Comparison of ENCODE assay signal across 8 cellular contexts in genomic region chr9:120714088-120714845, GRCh38. TPM values are rescaled to one million over a fixed set of nuclear protein-coding genes. Genes with fewer than 3 reads are reported as not detected.
A peak's percentile ranks its signal among the peaks of the same experiment; 100 is the strongest.
DNase-seq lines count a peak whose midpoint lies in the region; ATAC-seq and TF ChIP-seq lines count a peak whose summit lies in the region.

Gene MEGF9, minus strand, starts transcription at chr9:120714470. Its CDS starts 112 bp downstream, at chr9:120714358.

- peak; percentile 95 for ATAC-seq in HG02763 (IDR thresholded peaks at IDR 0.05; ENCODE audit: unreplicated experiment)
- ATAC-seq in activated naive CD8-positive, alpha-beta T cell treated with anti-CD3 and anti-CD28 coated beads, Interleukin-2, amount 50 U/mL, for 24 hours, result peak; percentile 98

- H3K4me3 ChIP-seq in GM12875 (ENCODE audit: low read depth, low read length) (peak within 1 kb of the TSS; percentile 80), SU-DHL-6 (ENCODE audit: insufficient read depth, low read length, poor library complexity, severe bottlenecking) (peak within 1 kb of the TSS; percentile 53), cardiac muscle cell (peak within 1 kb of the TSS; percentile 60), parathyroid adenoma (ENCODE audit: low read depth, low read length) (peak within 1 kb of the TSS; percentile 73), tibial artery (peak within 1 kb of the TSS; percentile 87 to 91)

- no peaks in the 10 kb centered on the region for H3K9me3 ChIP-seq in SU-DHL-6 (ENCODE audit: insufficient read depth, low read length)
- no peaks in the 10 kb centered on the region for H3K9me3 ChIP-seq in cardiac muscle cell (ENCODE audit: low read depth)
- H3K9me3 ChIP-seq in parathyroid adenoma (ENCODE audit: control insufficient read depth, low read length), result no peaks in the 10 kb centered on the region
- no peaks in the 10 kb centered on the region for H3K9me3 ChIP-seq in tibial artery

- intact Hi-C loops in tibial artery (cut with DNase I; ENCODE audit: low total_unique reads), result no loop called here

- H3K27ac ChIP-seq in SU-DHL-6 (ENCODE audit: low read depth, low read length) (peak within 1 kb of the TSS; percentile 22; the same call in 1 of the 2 replicates), cardiac muscle cell (no peak within 1 kb of the TSS), parathyroid adenoma (peak within 1 kb of the TSS; percentile 47), tibial artery (peak within 1 kb of the TSS; percentile 72 to 85)

- H3K4me1 ChIP-seq in cardiac muscle cell (ENCODE audit: low read depth) (no peaks in the 10 kb centered on the region), parathyroid adenoma (no peaks in the 10 kb centered on the region), tibial artery (peaks cover 0 to 41% (median 27%) of the 10 kb centered on the region in 4 donors)

- peak within 1 kb of the TSS; percentile 73 for H3K4me2 ChIP-seq in SU-DHL-6 (ENCODE audit: low read depth, low read length, poor library complexity, severe bottlenecking)
- peak within 1 kb of the TSS; percentile 88 for H3K4me2 ChIP-seq in parathyroid adenoma (ENCODE audit: low read length)

- no peaks in the 10 kb centered on the region for H3K27me3 Mint-ChIP-seq in activated naive CD8-positive, alpha-beta T cell treated with anti-CD3 and anti-CD28 coated beads, Interleukin-2, amount 50 U/mL, for 24 hours

- TF ChIP-seq CTCF in GM12875 (IDR thresholded peaks at IDR 0.05; ENCODE audit: borderline replicate concordance, insufficient read depth, low read depth, low read length), result no peak
- TF ChIP-seq CTCF in SU-DHL-6 (IDR thresholded peaks at IDR 0.05; ENCODE audit: insufficient read depth, low read length, poor library complexity, severe bottlenecking), result no peak
- TF ChIP-seq CTCF in cardiac muscle cell (IDR thresholded peaks at IDR 0.05; ENCODE audit: low read depth, low read length), result no peak
- no peak for TF ChIP-seq CTCF in parathyroid adenoma (IDR thresholded peaks at IDR 0.05)
- no peak for TF ChIP-seq CTCF in tibial artery (IDR thresholded peaks at IDR 0.05)

- H3K27ac Mint-ChIP-seq in activated naive CD8-positive, alpha-beta T cell treated with anti-CD3 and anti-CD28 coated beads, Interleukin-2, amount 50 U/mL, for 24 hours, result peak within 1 kb of the TSS; percentile 72

- no peaks in the 10 kb centered on the region for H3K9me2 ChIP-seq in SU-DHL-6 (replicated peaks; ENCODE audit: insufficient read depth, low read length)

- DNase-seq in NCI-H1417 (lab: John Stamatoyannopoulos, UW) (peak; percentile 88 to 99 (median 99)), cardiac muscle cell (ENCODE audit: low read depth in 1 of 2, low spot score in 1 of 2) (peak; percentile 98 to 99), tibial artery (peak; percentile 99)
- peak; percentile 97 for DNase-seq in activated naive CD8-positive, alpha-beta T cell treated with anti-CD3 and anti-CD28 coated beads, Interleukin-2, amount 50 U/mL, for 24 hours

- no peaks in the 10 kb centered on the region; the same call in 1 of the 2 replicates for H3F3A ChIP-seq in SU-DHL-6 (ENCODE audit: insufficient read depth)

- H3K9me3 Mint-ChIP-seq in activated naive CD8-positive, alpha-beta T cell treated with anti-CD3 and anti-CD28 coated beads, Interleukin-2, amount 50 U/mL, for 24 hours, result no peaks in the 10 kb centered on the region

- peak within 1 kb of the TSS; percentile 82 for H3K4me3 Mint-ChIP-seq in activated naive CD8-positive, alpha-beta T cell treated with anti-CD3 and anti-CD28 coated beads, Interleukin-2, amount 50 U/mL, for 24 hours

- no peaks in the 10 kb centered on the region for H3K36me3 ChIP-seq in SU-DHL-6 (ENCODE audit: low read length)
- H3K36me3 ChIP-seq in cardiac muscle cell, result no peaks in the 10 kb centered on the region
- H3K36me3 ChIP-seq in parathyroid adenoma (ENCODE audit: control insufficient read depth, insufficient read depth, low read length), result no peaks in the 10 kb centered on the region
- H3K36me3 ChIP-seq in tibial artery, result no peaks in the 10 kb centered on the region

- H2AFZ ChIP-seq in SU-DHL-6 (ENCODE audit: low read depth, low read length, severe bottlenecking), result peak within 1 kb of the TSS; percentile 94
- peak within 1 kb of the TSS; percentile 96 for H2AFZ ChIP-seq in parathyroid adenoma

- H3K27me3 ChIP-seq in SU-DHL-6 (ENCODE audit: low read length) (no peaks in the 10 kb centered on the region), cardiac muscle cell (peaks cover 20% of the 10 kb centered on the region), parathyroid adenoma (ENCODE audit: control insufficient read depth, insufficient read depth, low read length) (no peaks in the 10 kb centered on the region), tibial artery (no peaks in the 10 kb centered on the region)

- peaks cover 42% of the 10 kb centered on the region for H3K4me1 Mint-ChIP-seq in activated naive CD8-positive, alpha-beta T cell treated with anti-CD3 and anti-CD28 coated beads, Interleukin-2, amount 50 U/mL, for 24 hours

- H3K36me3 Mint-ChIP-seq in activated naive CD8-positive, alpha-beta T cell treated with anti-CD3 and anti-CD28 coated beads, Interleukin-2, amount 50 U/mL, for 24 hours (ENCODE audit: low read depth), result no peaks in the 10 kb centered on the region

- H4K20me1 ChIP-seq in SU-DHL-6 (ENCODE audit: low read depth, low read length), result no peaks in the 10 kb centered on the region

- peak within 1 kb of the TSS; percentile 67 for H3K9ac ChIP-seq in SU-DHL-6 (ENCODE audit: low read length)
- H3K9ac ChIP-seq in parathyroid adenoma, result peak within 1 kb of the TSS; percentile 19

- H3K79me2 ChIP-seq in SU-DHL-6 (ENCODE audit: insufficient read depth, low read length) (no peaks in the 10 kb centered on the region), parathyroid adenoma (peaks cover 2% of the 10 kb centered on the region)

RNA-seq across cellular contexts. Expression of gene MEGF9, which starts in this region (rescaled TPM):
- total RNA-seq in cardiac muscle cell, result 1.4 and 1.8 TPM in 2 replicates
- polyA plus RNA-seq in cardiac muscle cell, result 0.60 and 1.7 TPM in 2 replicates
